In genomic region chr20:22719250-22719649, GRCh38 we compare ENCODE assay signal across 31 cellular contexts.
A peak's percentile ranks its signal among the peaks of the same experiment; 100 is the strongest.
DNase-seq lines count a peak whose midpoint lies in the region; ATAC-seq, FAIRE-seq and TF ChIP-seq lines count a peak whose summit lies in the region.
"Had no signal": no experiment of that assay in that cellular context is flagged by ENCODE, and none has a peak within 500 bp of the region (broad histone marks: within the 10 kb centered on the region; RNA-seq: fewer than 3 reads in every experiment).

No MANE protein-coding gene starts in this region.

- TF ChIP-seq CTCF in right atrium auricular region (IDR thresholded peaks at IDR 0.05) (no peak), heart left ventricle (IDR thresholded peaks at IDR 0.05) (no peak), lower lobe of right lung (IDR thresholded peaks at IDR 0.05) (no peak), pancreas (IDR thresholded peaks at IDR 0.05) (no peak)

- intact Hi-C loops in Right ventricle myocardium inferior (cut with DNase I): loop anchor here (1.0 to 5.0 kb wide), 2 partner anchors 143 to 328 kb away; partner anchors contain the start of gene THBD
- intact Hi-C loops in heart left ventricle (cut with DNase I): loop anchor here in 1 of 10 donors (2.0 kb wide), 1 partner anchor 330 kb away; the partner anchor contains the start of gene THBD
- intact Hi-C loops in lower lobe of right lung (cut with DNase I): no loop called here
- intact Hi-C loops in pancreas (cut with DNase I): no loop called here

- H3K36me3 ChIP-seq in right atrium auricular region (no peaks in the 10 kb centered on the region), heart left ventricle (no peaks in the 10 kb centered on the region), lower lobe of right lung (no peaks in the 10 kb centered on the region), pancreas (no peaks in the 10 kb centered on the region), HAP-1 (replicated peaks) (no peaks in the 10 kb centered on the region)
- H3K36me3 ChIP-seq: neural progenitor cell, Peyer's patch, right lobe of liver, SJCRH30, suprapubic skin had no signal

- no peak for FAIRE-seq in pancreas (lab: Jason Lieb, UNC)
- FAIRE-seq: GM12892 had no signal

- H3K4me1 ChIP-seq in right atrium auricular region: peaks cover 0 to 24% of the 10 kb centered on the region in 2 donors
- H3K4me1 ChIP-seq in heart left ventricle: peaks cover 0 to 49% (median 29%) of the 10 kb centered on the region in 12 donors
- peaks cover 20% of the 10 kb centered on the region for H3K4me1 ChIP-seq in lower lobe of right lung
- no peaks in the 10 kb centered on the region for H3K4me1 ChIP-seq in pancreas
- no peaks in the 10 kb centered on the region for H3K4me1 ChIP-seq in HAP-1
- H3K4me1 ChIP-seq: neural progenitor cell, right lobe of liver, suprapubic skin had no signal

- WGBS in heart left ventricle, 4 donors: 39 to 42% (median 41%) methylated on average over 8 of the region's 8 CpGs
- 35 to 36% methylated on average over 8 of the region's 8 CpGs for WGBS in pancreas, 2 donors

- DNase-seq in Right ventricle myocardium inferior (ENCODE audit: missing footprints): no peak
- no peak for DNase-seq in right atrium auricular region (ENCODE audit: low spot score)
- DNase-seq in heart left ventricle: peak in 3 of 5 donors; percentile 45 to 75 (median 68)
- no peak for DNase-seq in lower lobe of right lung
- no peak for DNase-seq in hypothalamus (lab: John Stamatoyannopoulos, UW)
- DNase-seq in pancreas: no peak
- no peak for DNase-seq in HAP-1 (ENCODE audit: low spot score in 2 of 2)
- no peak for DNase-seq in stimulated activated CD4-positive, alpha-beta T cell treated with anti-CD3 and anti-CD28 coated beads, Interleukin-4, amount 100 ng/mL, for 24 hours
- DNase-seq: 8988T; activated CD4-positive, alpha-beta T cell treated with anti-CD3 and anti-CD28 coated beads, Interleukin-2, amount 50 U/mL, for 1 hour; activated naive CD4-positive, alpha-beta T cell treated with Interleukin-2 at 50 U/mL for 16 hours; activated T-cell treated with anti-CD3 and anti-CD28 coated beads, Interleukin-2, amount 50 U/mL, for 48 hours; CD4-positive, alpha-beta memory T cell; DMS 273 treated with DMSO at 0.1 percent for 48 hours; effector memory CD4-positive, alpha-beta T cell; foreskin fibroblast; immature natural killer cell; IMR-90; NCI-H1092; NCI-H2029; NCI-H526; Peyer's patch; right lobe of liver; SJCRH30; stimulated activated CD4-positive, alpha-beta T cell treated with anti-CD3 and anti-CD28 coated beads, Interleukin-12 subunit alpha, Interleukin-12 subunit beta, amount 100 ng/mL, for 4 hours; stimulated activated CD4-positive, alpha-beta T cell treated with anti-CD3 and anti-CD28 coated beads, Interleukin-4, amount 100 ng/mL, for 1 hour; T1000 had no signal

- ATAC-seq in Right ventricle myocardium inferior (peak; percentile 59), heart left ventricle (peak; percentile 82 to 90 (median 85)), lower lobe of right lung (no peak), pancreas (no peak)
- ATAC-seq: stimulated activated effector memory CD8-positive, alpha-beta T cell treated with anti-CD3 and anti-CD28 coated beads, Interleukin-12 subunit alpha, Interleukin-12 subunit beta, amount 100 ng/mL, for 72 hours had no signal

- no peak overlapping the region for H3K27ac ChIP-seq in right atrium auricular region
- peak overlapping the region in 7 of 12 donors; percentile 24 to 78 (median 65) for H3K27ac ChIP-seq in heart left ventricle
- peak overlapping the region; percentile 66 for H3K27ac ChIP-seq in lower lobe of right lung
- H3K27ac ChIP-seq in pancreas: no peak overlapping the region
- H3K27ac ChIP-seq: neural progenitor cell, Peyer's patch, right lobe of liver, SJCRH30, suprapubic skin had no signal

- H3K9me3 ChIP-seq in right atrium auricular region (no peaks in the 10 kb centered on the region), heart left ventricle (no peaks in the 10 kb centered on the region), lower lobe of right lung (no peaks in the 10 kb centered on the region), pancreas (no peaks in the 10 kb centered on the region), HAP-1 (no peaks in the 10 kb centered on the region)
- H3K9me3 ChIP-seq: Peyer's patch, right lobe of liver, SJCRH30, suprapubic skin had no signal

- in situ Hi-C loops in HAP-1 (cut with MboI; ENCODE audit: low sequenced_read_pairs): no loop called here

- no peaks in the 10 kb centered on the region for H3K27me3 ChIP-seq in right atrium auricular region
- no peaks in the 10 kb centered on the region for H3K27me3 ChIP-seq in heart left ventricle
- H3K27me3 ChIP-seq in lower lobe of right lung (ENCODE audit: low read depth): no peaks in the 10 kb centered on the region
- no peaks in the 10 kb centered on the region for H3K27me3 ChIP-seq in pancreas
- no peaks in the 10 kb centered on the region for H3K27me3 ChIP-seq in HAP-1 (ENCODE audit: low read depth)
- H3K27me3 ChIP-seq: neural progenitor cell, Peyer's patch, right lobe of liver, suprapubic skin had no signal

- H3K4me3 ChIP-seq in right atrium auricular region (no peak overlapping the region), heart left ventricle (no peak overlapping the region), lower lobe of right lung (no peak overlapping the region), pancreas (no peak overlapping the region), HAP-1 (no peak overlapping the region)
- H3K4me3 ChIP-seq: neural progenitor cell, Peyer's patch, right lobe of liver, SJCRH30, suprapubic skin had no signal

- no peak for TF ChIP-seq POLR2A in heart left ventricle (IDR thresholded peaks at IDR 0.05)

Comparison
In these comparisons a context has a peak if more than half of its experiments do, and no peak if none do; other contexts are left out.
1. DNase-seq: peak in heart left ventricle (3 of 5); none in Right ventricle myocardium inferior (single experiment), right atrium auricular region (single experiment), lower lobe of right lung (single experiment), hypothalamus (0 of 51), pancreas (0 of 6), HAP-1 (0 of 2) and stimulated activated CD4-positive, alpha-beta T cell treated with anti-CD3 and anti-CD28 coated beads, Interleukin-4, amount 100 ng/mL, for 24 hours (single experiment).
2. H3K27ac ChIP-seq: peak in heart left ventricle (7 of 12) and lower lobe of right lung (single experiment); none in right atrium auricular region (0 of 2) and pancreas (0 of 4).
3. ATAC-seq: peak in Right ventricle myocardium inferior (single experiment) and heart left ventricle (4 of 4); none in lower lobe of right lung (0 of 2) and pancreas (0 of 4).